ENCODE assay signal across 29 cellular contexts in the genomic region with DNA sequence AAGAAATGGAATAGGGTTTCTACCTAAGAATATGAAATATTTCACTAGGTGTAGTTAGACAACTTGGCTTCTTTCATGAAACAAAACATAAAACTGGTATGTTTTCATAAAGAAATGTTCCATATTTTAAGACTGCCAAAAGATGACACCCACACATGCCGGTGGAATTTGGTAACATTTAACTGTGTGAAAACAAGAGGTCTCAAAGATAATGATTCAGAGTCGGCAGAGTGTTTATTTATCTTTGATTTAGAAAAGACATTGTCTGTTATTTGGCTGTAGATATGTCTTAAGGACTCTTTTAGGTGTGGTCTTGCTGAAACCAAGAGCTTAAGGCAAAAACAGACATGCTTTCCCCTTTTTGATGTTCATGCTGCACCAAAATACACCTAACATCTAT.
DNase-seq lines count a peak whose midpoint lies in the region; ATAC-seq, FAIRE-seq and TF ChIP-seq lines count a peak whose summit lies in the region.
"Had no signal": no experiment of that assay in that cellular context is flagged by ENCODE, and none has a peak within 500 bp of the region (broad histone marks: within the 10 kb centered on the region; RNA-seq: fewer than 3 reads in every experiment).

No MANE protein-coding gene starts in this region.

- H3K27ac Mint-ChIP-seq in GM23338, result no peak overlapping the region
- H3K27ac Mint-ChIP-seq: activated CD4-positive, alpha-beta T cell treated with anti-CD3 and anti-CD28 coated beads, Interleukin-2, amount 10 ng/mL, durations not matched to agents 7 days and 5 days; activated CD8-positive, alpha-beta memory T cell treated with anti-CD3 and anti-CD28 coated beads, Interleukin-2, amount 10 ng/mL, durations not matched to agents 7 days and 5 days; activated T-cell treated with anti-CD3 and anti-CD28 coated beads, Interleukin-2, amount 50 U/mL, for 72 hours; progenitor cell of endocrine pancreas; T-helper 2 cell treated with Interferon-gamma antibody and Interleukin-4, amounts not matched to agents 5 μg/mL and 100 μg/mL, for 36 hours had no signal

- TF ChIP-seq CTCF in A549 (IDR thresholded peaks at IDR 0.05), result no peak
- no peak for TF ChIP-seq CTCF in GM23338 (conservative IDR thresholded peaks at IDR 0.05; ENCODE audit: low read depth in 2 of 2)
- no peak for TF ChIP-seq CTCF in mammary epithelial cell (conservative IDR thresholded peaks at IDR 0.05 in 1 of 2, IDR thresholded peaks at IDR 0.05 in 1 of 2; ENCODE audit: extremely low read depth in 1 of 2, insufficient read depth in 1 of 2, low read depth in 1 of 2, low read length in 2 of 2)
- TF ChIP-seq CTCF in thyroid gland (IDR thresholded peaks at IDR 0.05), result no peak

- no peaks in the 10 kb centered on the region for H3K9me3 ChIP-seq in A549
- H3K9me3 ChIP-seq in mammary epithelial cell (replicated peaks; ENCODE audit: insufficient read depth, low read length), result peaks cover 5% of the 10 kb centered on the region
- no peaks in the 10 kb centered on the region for H3K9me3 ChIP-seq in thyroid gland
- H3K9me3 ChIP-seq: lower lobe of right lung had no signal

- in situ Hi-C loops in mammary epithelial cell (cut with MboI; ENCODE audit: low sequenced_read_pairs in 2 of 2), result no loop called here

- H3K9ac ChIP-seq in mammary epithelial cell (ENCODE audit: insufficient read depth, low read length), result no peak overlapping the region

- H3K79me2 ChIP-seq in GM23338 (replicated peaks; ENCODE audit: insufficient read depth) (no peaks in the 10 kb centered on the region), mammary epithelial cell (ENCODE audit: insufficient read depth, low read length) (no peaks in the 10 kb centered on the region)

- no peak for TF ChIP-seq RAD21 in A549 (conservative IDR thresholded peaks at IDR 0.05 in 1 of 2, IDR thresholded peaks at IDR 0.05 in 1 of 2)

- peaks cover 25% of the 10 kb centered on the region for H3K4me1 ChIP-seq in A549
- no peaks in the 10 kb centered on the region for H3K4me1 ChIP-seq in GM23338 (ENCODE audit: insufficient read depth)
- peaks cover 13% of the 10 kb centered on the region for H3K4me1 ChIP-seq in mammary epithelial cell (ENCODE audit: insufficient read depth, low read length)
- no peaks in the 10 kb centered on the region for H3K4me1 ChIP-seq in thyroid gland
- H3K4me1 ChIP-seq: lower lobe of right lung had no signal

- TF ChIP-seq POLR2A in A549 (IDR thresholded peaks at IDR 0.05; ENCODE audit: low read length) (no peak), thyroid gland (IDR thresholded peaks at IDR 0.05) (no peak)

- 13% methylated on average over 2 of the region's 2 CpGs for WGBS in A549 (ENCODE audit: missing lambda C conversion rate)
- 6% methylated on average over 2 of the region's 2 CpGs for WGBS in mammary epithelial cell (ENCODE audit: low coverage, missing lambda C conversion rate)
- 47 to 57% methylated on average over 2 of the region's 2 CpGs for WGBS in thyroid gland, 2 donors

- H3K36me3 Mint-ChIP-seq in GM23338 (ENCODE audit: low read depth), result peaks cover 12% of the 10 kb centered on the region; the same call in 1 of the 3 replicates
- H3K36me3 Mint-ChIP-seq: activated CD8-positive, alpha-beta memory T cell treated with anti-CD3 and anti-CD28 coated beads, Interleukin-2, amount 10 ng/mL, durations not matched to agents 7 days and 5 days had no signal

- H3K4me3 ChIP-seq in A549 (no peak overlapping the region), GM23338 (no peak overlapping the region), mammary epithelial cell (replicated peaks in 1 of 3; ENCODE audit: insufficient read depth in 1 of 3, low read depth in 2 of 3, low read length in 3 of 3) (no peak overlapping the region), thyroid gland (replicated peaks in 1 of 3) (no peak overlapping the region)
- H3K4me3 ChIP-seq: lower lobe of right lung had no signal

- no peaks in the 10 kb centered on the region for H3K36me3 ChIP-seq in GM23338 (ENCODE audit: insufficient read depth)
- H3K36me3 ChIP-seq in mammary epithelial cell (ENCODE audit: insufficient read depth, low read length), result no peaks in the 10 kb centered on the region
- no peaks in the 10 kb centered on the region for H3K36me3 ChIP-seq in thyroid gland
- H3K36me3 ChIP-seq: lower lobe of right lung, WERI-Rb-1 had no signal

- no peak for ATAC-seq in A549
- ATAC-seq in GM23338, result no peak
- ATAC-seq in HG03097 (IDR thresholded peaks at IDR 0.05; ENCODE audit: low FRiP score, unreplicated experiment), result no peak
- ATAC-seq: activated CD8-positive, alpha-beta memory T cell treated with anti-CD3 and anti-CD28 coated beads, Interleukin-2, amount 10 ng/mL, durations not matched to agents 7 days and 5 days; activated T-cell treated with anti-CD3 and anti-CD28 coated beads, Interleukin-2, amount 50 U/mL, for 72 hours; lower lobe of right lung had no signal

- H2AFZ ChIP-seq in GM23338 (peak overlapping the region; percentile 58; the same call in 1 of the 2 replicates), mammary epithelial cell (ENCODE audit: low read depth, low read length) (peak overlapping the region; percentile 42)

- no peaks in the 10 kb centered on the region for H3K9me2 ChIP-seq in GM23338 (ENCODE audit: insufficient read depth)

- intact Hi-C loops in mammary epithelial cell (cut with micrococcal nuclease) (no loop called here), thyroid gland (cut with DNase I) (no loop called here)

- BruUV-seq in mammary epithelial cell (replicated peaks; lab: Mats Ljungman, UMichigan), result no TSS peak

- H3F3A ChIP-seq in GM23338 (replicated peaks; ENCODE audit: low read depth), result no peaks in the 10 kb centered on the region

- H3K9me3 Mint-ChIP-seq in GM23338, result peaks cover 14% of the 10 kb centered on the region; the same call in 2 of the 3 replicates
- H3K9me3 Mint-ChIP-seq: activated CD4-positive, alpha-beta T cell treated with anti-CD3 and anti-CD28 coated beads, Interleukin-2, amount 10 ng/mL, durations not matched to agents 7 days and 5 days; T-helper 2 cell treated with Interferon-gamma antibody and Interleukin-4, amounts not matched to agents 5 μg/mL and 100 μg/mL, for 36 hours had no signal

- 0 out of 3 replicates have a peak, but pooled peaks cover 2% of the 10 kb centered on the region for H3K4me1 Mint-ChIP-seq in GM23338
- H3K4me1 Mint-ChIP-seq: activated CD4-positive, alpha-beta T cell treated with anti-CD3 and anti-CD28 coated beads, Interleukin-2, amount 10 ng/mL, durations not matched to agents 7 days and 5 days; activated CD8-positive, alpha-beta memory T cell treated with anti-CD3 and anti-CD28 coated beads, Interleukin-2, amount 10 ng/mL, durations not matched to agents 7 days and 5 days had no signal

- DNase-seq in A549 (ENCODE audit: low read depth in 1 of 2, low spot score in 1 of 2), result no peak
- DNase-seq in GM23338 (ENCODE audit: low spot score), result no peak
- peak; percentile 17 for DNase-seq in mammary epithelial cell
- DNase-seq in iris pigment epithelial cell (ENCODE audit: low read depth), result peak; percentile 92
- no peak for DNase-seq in activated CD4-positive, alpha-beta T cell treated with anti-CD3 and anti-CD28 coated beads, Interleukin-2, amount 50 U/mL, for 4 hours
- no peak for DNase-seq in thyroid gland
- no peak for DNase-seq in GF-D8 (lab: John Stamatoyannopoulos, UW)
- DNase-seq: activated CD4-positive, alpha-beta T cell treated with anti-CD3 and anti-CD28 coated beads, Interleukin-2, amount 10 ng/mL, durations not matched to agents 7 days and 5 days; activated CD8-positive, alpha-beta memory T cell treated with anti-CD3 and anti-CD28 coated beads, Interleukin-2, amount 10 ng/mL, durations not matched to agents 7 days and 5 days; activated naive CD4-positive, alpha-beta T cell treated with Interleukin-2 at 50 U/mL for 16 hours; activated T-cell treated with anti-CD3 and anti-CD28 coated beads, Interleukin-2, amount 50 U/mL, for 72 hours; C1 segment of cervical spinal cord; Caco-2; cerebellar nuclear complex; DMS79; effector CD4-positive, alpha-beta T cell; Kasumi-1; lower lobe of right lung; NCI-H1105; NCI-H2081 treated with DMSO at 0.1 percent for 48 hours; NCI-H82; small intestine; stimulated activated CD4-positive, alpha-beta T cell treated with anti-CD3 and anti-CD28 coated beads, Interleukin-2, amount 100 ng/mL, for 24 hours; WERI-Rb-1 had no signal

- POLR2A ChIA-PET in A549 (lab: Yijun Ruan, JAX), result no interaction called here

- H4K20me1 ChIP-seq in GM23338 (replicated peaks; ENCODE audit: insufficient read depth), result no peaks in the 10 kb centered on the region
- no peaks in the 10 kb centered on the region for H4K20me1 ChIP-seq in mammary epithelial cell (ENCODE audit: insufficient read depth, low read length)

- FAIRE-seq in A549 (lab: Jason Lieb, UNC), result no peak
- FAIRE-seq: A204.1, GM12892, small intestine had no signal

- H3K27me3 ChIP-seq in GM23338 (ENCODE audit: insufficient read depth) (no peaks in the 10 kb centered on the region), mammary epithelial cell (ENCODE audit: insufficient read depth, low read length) (no peaks in the 10 kb centered on the region), thyroid gland (no peaks in the 10 kb centered on the region)

- H3K4me2 ChIP-seq in A549 (peak overlapping the region; percentile 60), GM23338 (no peak overlapping the region), mammary epithelial cell (ENCODE audit: insufficient read depth, low read depth, low read length) (peak overlapping the region; percentile 50)

- H3K4me3 Mint-ChIP-seq in GM23338, result no peak overlapping the region
- H3K4me3 Mint-ChIP-seq: activated CD4-positive, alpha-beta T cell treated with anti-CD3 and anti-CD28 coated beads, Interleukin-2, amount 10 ng/mL, durations not matched to agents 7 days and 5 days; activated CD8-positive, alpha-beta memory T cell treated with anti-CD3 and anti-CD28 coated beads, Interleukin-2, amount 10 ng/mL, durations not matched to agents 7 days and 5 days; activated T-cell treated with anti-CD3 and anti-CD28 coated beads, Interleukin-2, amount 50 U/mL, for 72 hours; T-helper 2 cell treated with Interferon-gamma antibody and Interleukin-4, amounts not matched to agents 5 μg/mL and 100 μg/mL, for 36 hours had no signal

- CTCF ChIA-PET in A549 (lab: Yijun Ruan, JAX) (no interaction called here), mammary epithelial cell (lab: Charles Lee; ENCODE audit: low non-redundant PET) (no interaction called here)

- peaks cover 6% of the 10 kb centered on the region for H3K27me3 Mint-ChIP-seq in GM23338 (ENCODE audit: insufficient read depth, low read depth, poor library complexity)
- H3K27me3 Mint-ChIP-seq: activated CD8-positive, alpha-beta memory T cell treated with anti-CD3 and anti-CD28 coated beads, Interleukin-2, amount 10 ng/mL, durations not matched to agents 7 days and 5 days; progenitor cell of endocrine pancreas had no signal

- H3K27ac ChIP-seq in A549 (peak overlapping the region in 1 of 2 experiments; percentile 54; a peak in 1 of 6 replicates), GM23338 (ENCODE audit: low read depth) (no peak overlapping the region), mammary epithelial cell (ENCODE audit: insufficient read depth, low read depth, low read length) (no peak overlapping the region), thyroid gland (no peak overlapping the region)
- H3K27ac ChIP-seq: lower lobe of right lung, WERI-Rb-1 had no signal

- dilution Hi-C loops in mammary epithelial cell (cut with HindIII; ENCODE audit: low sequenced_read_pairs), result no loop called here

- no peak for TF ChIP-seq EP300 in A549 (IDR thresholded peaks at IDR 0.05)

TF ChIP-seq in GM23338, 12 proteins besides CTCF, POLR2A, EP300 and RAD21 (continues in another document):
- no peak for TF ChIP-seq EZH2phosphoT487 (IDR thresholded peaks at IDR 0.05; ENCODE audit: unreplicated experiment)

Comparison
In these comparisons a context has a peak if more than half of its experiments do, and no peak if none do; other contexts are left out.
1. DNase-seq: peak in mammary epithelial cell (single experiment) and iris pigment epithelial cell (single experiment); none in A549 (0 of 2), GM23338 (single experiment), activated CD4-positive, alpha-beta T cell treated with anti-CD3 and anti-CD28 coated beads, Interleukin-2, amount 50 U/mL, for 4 hours (0 of 2), thyroid gland (0 of 2) and GF-D8 (single experiment).